ENCODE assay signal across 22 cellular contexts in the genomic region with DNA sequence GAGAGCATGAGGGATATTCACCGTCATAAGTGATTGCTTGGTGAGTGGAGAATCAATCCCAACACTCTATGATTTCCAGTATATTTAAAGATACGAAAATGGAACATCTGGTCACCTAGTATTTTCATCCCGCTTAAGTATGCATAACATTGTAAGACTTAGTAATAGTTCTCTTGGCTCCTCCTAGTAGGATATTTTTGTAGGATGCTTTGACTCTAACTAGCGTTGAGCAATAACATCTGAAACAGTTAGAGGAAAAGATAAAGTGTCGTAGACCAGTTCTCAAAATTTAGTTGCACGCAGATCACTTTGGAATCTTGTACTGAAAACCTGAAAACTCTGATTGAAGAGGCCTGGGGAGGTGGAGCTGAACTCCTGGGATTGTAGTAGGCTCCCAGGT. TPM values are rescaled to one million over a fixed set of nuclear protein-coding genes. Genes with fewer than 3 reads are reported as not detected.
A peak's percentile ranks its signal among the peaks of the same experiment; 100 is the strongest.
DNase-seq lines count a peak whose midpoint lies in the region; ATAC-seq, FAIRE-seq and TF ChIP-seq lines count a peak whose summit lies in the region.
"Had no signal": no experiment of that assay in that cellular context is flagged by ENCODE, and none has a peak within 500 bp of the region (broad histone marks: within the 10 kb centered on the region; RNA-seq: fewer than 3 reads in every experiment).

No MANE protein-coding gene starts in this region.

- POLR2A ChIA-PET in HepG2 (lab: Yijun Ruan, JAX), result interaction anchor here (1.1 to 1.7 kb wide), 4 partner anchors 8 to 69 kb away, joined by 3 to 5 read pairs (median 4); no protein-coding TSS in a partner anchor

- DNase-seq in HepG2 (ENCODE audit: low spot score) (no peak), right lobe of liver (no peak), fibroblast of gingiva (ENCODE audit: low read depth) (peak; percentile 61), sigmoid colon (no peak), NCI-H2029 treated with DMSO at 0.1 percent for 48 hours (lab: John Stamatoyannopoulos, UW) (no peak), body of pancreas (no peak), DMS114 treated with DMSO at 0.1 percent for 48 hours (lab: John Stamatoyannopoulos, UW; ENCODE audit: unreplicated experiment) (no peak)
- DNase-seq: DMS79, H7, KBM-7, MM.1S, NCI-H1092, NCI-H1436 treated with DMSO at 0.1 percent for 48 hours, NCI-H2029, NCI-H2171, NCI-H524 treated with DMSO at 0.1 percent for 48 hours, NCI-H82, SIG-M5 had no signal

- H3K27ac ChIP-seq in HepG2 (ENCODE audit: extremely low read length, insufficient read depth, low read length) (no peak overlapping the region), right lobe of liver (no peak overlapping the region), sigmoid colon (peak overlapping the region in 3 of 4 donors; percentile 10 to 99 (median 70)), body of pancreas (no peak overlapping the region)

- H3K27me3 ChIP-seq in HepG2 (ENCODE audit: control insufficient read depth in 1 of 2, insufficient read depth in 2 of 2, low read length in 2 of 2), result no peaks in the 10 kb centered on the region
- no peaks in the 10 kb centered on the region for H3K27me3 ChIP-seq in right lobe of liver
- H3K27me3 ChIP-seq in sigmoid colon, result no peaks in the 10 kb centered on the region
- H3K27me3 ChIP-seq in body of pancreas, result no peaks in the 10 kb centered on the region

- TF ChIP-seq RAD21 in HepG2 (CRISPR knock-in tag; IDR thresholded peaks at IDR 0.05), result no peak

- ATAC-seq in HepG2, result no peak
- no peak for ATAC-seq in right lobe of liver
- no peak for ATAC-seq in body of pancreas
- ATAC-seq in HG02938 (IDR thresholded peaks at IDR 0.05; ENCODE audit: unreplicated experiment), result no peak
- ATAC-seq: GM12878, Panc1 had no signal

- no peak overlapping the region for H3K4me2 ChIP-seq in HepG2 (ENCODE audit: low read depth, low read length)

- no peak overlapping the region for H2AFZ ChIP-seq in HepG2 (ENCODE audit: low read length)

- H3K4me3 ChIP-seq in HepG2 (replicated peaks in 1 of 3; ENCODE audit: insufficient read depth in 1 of 3, low read depth in 2 of 3, low read length in 3 of 3), result no peak overlapping the region
- no peak overlapping the region for H3K4me3 ChIP-seq in right lobe of liver
- H3K4me3 ChIP-seq in sigmoid colon, result no peak overlapping the region
- H3K4me3 ChIP-seq in body of pancreas, result no peak overlapping the region
- H3K4me3 ChIP-seq: GM12878 had no signal

- peaks cover 96% of the 10 kb centered on the region for H3K79me2 ChIP-seq in HepG2 (ENCODE audit: insufficient read depth, low read length)

- H4K20me1 ChIP-seq in HepG2 (ENCODE audit: insufficient read depth, low read length), result peaks cover 38% of the 10 kb centered on the region

- TF ChIP-seq CTCF in HepG2 (CRISPR knock-in tag; IDR thresholded peaks at IDR 0.05) (no peak), right lobe of liver (IDR thresholded peaks at IDR 0.05) (no peak), sigmoid colon (IDR thresholded peaks at IDR 0.05) (no peak), body of pancreas (IDR thresholded peaks at IDR 0.05) (no peak)

- WGBS in HepG2 (ENCODE audit: low lambda C conversion rate), result 98% methylated on average over 6 of the region's 6 CpGs
- 83% methylated on average over 5 of the region's 6 CpGs for WGBS in right lobe of liver (ENCODE audit: insufficient coverage, low coverage, low lambda C conversion rate, missing lambda C conversion rate)
- 94 to 95% methylated on average over 6 of the region's 6 CpGs for WGBS in sigmoid colon, 2 donors
- 94 to 95% methylated on average over 6 of the region's 6 CpGs for WGBS in body of pancreas, 2 donors

- no peak for FAIRE-seq in HepG2 (lab: Jason Lieb, UNC)
- FAIRE-seq: D721Med, GM12878 had no signal

- TF ChIP-seq POLR2A in HepG2 (IDR thresholded peaks at IDR 0.05; ENCODE audit: insufficient read depth in 1 of 2, low read depth in 2 of 2, low read length in 2 of 2) (peak in 1 of 2 experiments; percentile 16; a peak in 1 of 4 replicates), right lobe of liver (IDR thresholded peaks at IDR 0.05) (no peak), sigmoid colon (IDR thresholded peaks at IDR 0.05) (no peak), body of pancreas (IDR thresholded peaks at IDR 0.05) (no peak)

- peaks cover 73% of the 10 kb centered on the region for H3K4me1 ChIP-seq in HepG2 (ENCODE audit: insufficient read depth, low read length)
- H3K4me1 ChIP-seq in right lobe of liver, result no peaks in the 10 kb centered on the region
- H3K4me1 ChIP-seq in sigmoid colon, result peaks cover 0 to 91% (median 77%) of the 10 kb centered on the region in 4 donors
- H3K4me1 ChIP-seq in body of pancreas, result peaks cover 6% of the 10 kb centered on the region

- H3K36me3 ChIP-seq in HepG2 (replicated peaks in 1 of 2; ENCODE audit: control insufficient read depth in 1 of 2, insufficient read depth in 2 of 2, low read length in 2 of 2), result peaks cover 7 to 62% of the 10 kb centered on the region in 2 experiments; a peak in 4 of 5 replicates
- H3K36me3 ChIP-seq in right lobe of liver, result no peaks in the 10 kb centered on the region
- peaks cover 0 to 16% (median 6%) of the 10 kb centered on the region in 4 donors for H3K36me3 ChIP-seq in sigmoid colon
- H3K36me3 ChIP-seq in body of pancreas (replicated peaks in 1 of 2; ENCODE audit: insufficient read depth in 1 of 2, low read depth in 2 of 2), result no peaks in the 10 kb centered on the region

- TF ChIP-seq EP300 in HepG2 (IDR thresholded peaks at IDR 0.05; ENCODE audit: low read depth in 2 of 2, low read length in 2 of 2) (no peak), HepG2 (CRISPR knock-in tag; IDR thresholded peaks at IDR 0.05; ENCODE audit: borderline replicate concordance) (no peak), sigmoid colon (IDR thresholded peaks at IDR 0.05) (no peak)

- intact Hi-C loops in HepG2 (cut with micrococcal nuclease; ENCODE audit: unreplicated experiment), result no loop called here
- intact Hi-C loops in right lobe of liver (cut with DNase I), result loop anchor here in 1 of 2 donors (10.0 kb wide), 1 partner anchor 110 kb away; no protein-coding TSS in a partner anchor
- intact Hi-C loops in sigmoid colon (cut with DNase I), result no loop called here
- intact Hi-C loops in body of pancreas (cut with DNase I), result no loop called here

- no TSS peak for BruUV-seq in HepG2 (replicated peaks; lab: Mats Ljungman, UMichigan)

- CTCF ChIA-PET in HepG2 (lab: Yijun Ruan, JAX; ENCODE audit: low intra/inter-chr PET ratio, low total read pairs), result no interaction called here

- peaks cover 10% of the 10 kb centered on the region for H3K9me3 ChIP-seq in HepG2 (ENCODE audit: low read length)
- peaks cover 0 to 5% (median 0%) of the 10 kb centered on the region in 4 donors for H3K9me3 ChIP-seq in right lobe of liver
- H3K9me3 ChIP-seq in sigmoid colon, result peaks cover 0 to 6% (median 0%) of the 10 kb centered on the region in 4 donors
- no peaks in the 10 kb centered on the region for H3K9me3 ChIP-seq in body of pancreas

- in situ Hi-C loops in HepG2 (cut with HindIII; ENCODE audit: extremely low pct_ligation_motif_present, low pct_unique_long_range_greater_than_20kb), result no loop called here

- H3K9ac ChIP-seq in HepG2 (ENCODE audit: insufficient read depth, low read depth, low read length), result no peak overlapping the region

TF ChIP-seq in HepG2, 621 proteins besides CTCF, POLR2A, EP300 and RAD21:
- TF ChIP-seq ZNF747 (CRISPR knock-in tag; IDR thresholded peaks at IDR 0.05; ENCODE audit: borderline replicate concordance) (no peak), POLR2AphosphoS2 (IDR thresholded peaks at IDR 0.05; ENCODE audit: low read depth, low read length) (peak; percentile 10; the same call in 1 of the 2 replicates)

RNA-seq across cellular contexts. Expression of gene SAMD4A, which starts 7.6 kb away (rescaled TPM):
- total RNA-seq in HepG2 (2016; rRNA removed; fragmentation: Illumina TruSeq; extraction: Trizol) (6.9 and 13.0 TPM in 2 replicates), right lobe of liver (10 to 100 TPM; 16.7 to 31.9 (median 21.1) TPM), sigmoid colon (100 to 1,000 TPM in 2 of 4 donors, 10 to 100 TPM in 2; 79.8 to 135 (median 105) TPM), body of pancreas (10 to 100 TPM; 11.2 to 15.3 TPM)
- total RNA-seq in HepG2 (2016; cell fraction: cytosol; rRNA removed; fragmentation: Illumina TruSeq; extraction: Trizol; ENCODE audit: low read depth), result 38.3 and 41.9 TPM in 2 replicates
- 6.5 and 11.9 TPM in 2 replicates for total RNA-seq in HepG2 (2016; cell fraction: insoluble cytoplasmic fraction; rRNA removed; fragmentation: Illumina TruSeq; extraction: Trizol)
- 12.3 and 13.3 TPM in 2 replicates for total RNA-seq in HepG2 (2016; cell fraction: membrane; rRNA removed; fragmentation: Illumina TruSeq; extraction: Trizol)
- 24.4 and 25.8 TPM in 2 replicates for total RNA-seq in HepG2 (2016; cell fraction: nucleus; rRNA removed; fragmentation: Illumina TruSeq; extraction: Trizol)
- polyA plus RNA-seq in HepG2 (2011; rRNA removed) (11.7 and 11.8 TPM in 2 replicates), sigmoid colon (1 to 10 TPM; 4.2 to 7.8 (median 5.9) TPM)
- polyA plus RNA-seq in HepG2 (2011; cell fraction: cytosol; rRNA removed), result 4.9 and 6.1 TPM in 2 replicates
- polyA plus RNA-seq in HepG2 (2011; cell fraction: nucleus; rRNA removed), result 89.4 and 113 TPM in 2 replicates
- 22.3 and 23.9 TPM in 2 replicates for polyA plus RNA-seq in HepG2 (2012)
- polyA plus RNA-seq in HepG2 (2016; cell fraction: cytosol; fragmentation: Illumina TruSeq; extraction: Trizol; ENCODE audit: low read depth), result 1.5 and 1.9 TPM in 2 replicates
- polyA plus RNA-seq in HepG2 (2016; cell fraction: insoluble cytoplasmic fraction; fragmentation: Illumina TruSeq; extraction: Trizol; ENCODE audit: low read depth), result 5.1 and 6.3 TPM in 2 replicates
- polyA plus RNA-seq in HepG2 (2016; cell fraction: membrane; fragmentation: Illumina TruSeq; extraction: Trizol; ENCODE audit: low read depth), result 3.2 and 3.3 TPM in 2 replicates
- 31.5 and 34.6 TPM in 2 replicates for polyA plus RNA-seq in HepG2 (2016; cell fraction: nucleus; fragmentation: Illumina TruSeq; extraction: Trizol; ENCODE audit: insufficient read depth, low read depth)
- polyA minus RNA-seq in HepG2 (2011; rRNA and poly(A)+ RNA removed; ENCODE audit: low replicate concordance), result 3.0 and 40.6 TPM in 2 replicates
- 26.1 and 26.2 TPM in 2 replicates for polyA minus RNA-seq in HepG2 (2011; cell fraction: cytosol; rRNA and poly(A)+ RNA removed)
- 112 and 120 TPM in 2 replicates for polyA minus RNA-seq in HepG2 (2011; cell fraction: nucleus; rRNA and poly(A)+ RNA removed)

Comparison
In these comparisons a context has a peak if more than half of its experiments do, and no peak if none do; other contexts are left out.
1. H3K27ac ChIP-seq: peak in sigmoid colon (3 of 4); none in HepG2 (single experiment), right lobe of liver (0 of 3) and body of pancreas (0 of 4).